Comparison of ENCODE assay signal across 15 cellular contexts in the genomic region with DNA sequence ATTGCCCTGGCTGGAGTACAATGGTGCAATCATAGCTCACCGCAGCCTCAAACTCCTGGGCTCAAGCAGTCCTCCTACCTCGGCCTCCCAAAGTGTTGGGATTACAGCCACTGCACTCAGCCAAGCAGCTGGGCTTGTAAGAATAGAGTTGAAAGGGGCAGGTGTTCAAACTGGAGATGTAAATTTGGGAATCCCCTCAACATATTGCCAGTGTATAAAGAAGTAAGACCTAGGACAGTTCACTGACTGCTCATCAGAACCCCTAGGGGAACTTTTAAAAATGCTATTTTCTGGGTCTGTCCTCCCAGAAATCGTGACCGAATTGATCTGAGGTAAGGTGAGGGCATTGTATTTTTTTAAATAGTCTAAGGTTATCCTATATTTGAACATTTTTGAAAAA.
"Had no signal": no experiment of that assay in that cellular context is flagged by ENCODE, and none has a peak within 500 bp of the region (broad histone marks: within the 10 kb centered on the region; RNA-seq: fewer than 3 reads in every experiment).

No MANE protein-coding gene starts in this region.

- H3K4me1 Mint-ChIP-seq: neural progenitor cell had no signal

- H3K4me1 ChIP-seq: neural progenitor cell, stomach, upper lobe of left lung had no signal

- H3K27me3 ChIP-seq: neural progenitor cell, stomach, testis, upper lobe of left lung had no signal

- H3K4me3 ChIP-seq: neural progenitor cell, stomach, testis, upper lobe of left lung had no signal

- H3K4me3 Mint-ChIP-seq: activated CD4-positive, alpha-beta T cell treated with anti-CD3 and anti-CD28 coated beads, Interleukin-2, amount 10 ng/mL, durations not matched to agents 7 days and 5 days; dendritic cell treated with granulocyte-macrophage colony-stimulating factor and Interleukin-4, amounts not matched to agents 40 ng/mL and 50 ng/mL, for 4 days; neural progenitor cell had no signal

- H3K27me3 Mint-ChIP-seq: activated CD4-positive, alpha-beta T cell treated with anti-CD3 and anti-CD28 coated beads, Interleukin-2, amount 10 ng/mL, durations not matched to agents 7 days and 5 days; dendritic cell treated with granulocyte-macrophage colony-stimulating factor and Interleukin-4, amounts not matched to agents 40 ng/mL and 50 ng/mL, for 4 days had no signal

- H3K9ac ChIP-seq: neural progenitor cell had no signal

- H3K27ac ChIP-seq: neural progenitor cell, stomach, testis, upper lobe of left lung had no signal

- DNase-seq: activated CD4-positive, alpha-beta T cell treated with anti-CD3 and anti-CD28 coated beads, Interleukin-2, amount 10 ng/mL, durations not matched to agents 7 days and 5 days; activated CD8-positive, alpha-beta memory T cell treated with anti-CD3 and anti-CD28 coated beads for 24 hours; activated naive CD4-positive, alpha-beta T cell treated with Interleukin-2 at 50 U/mL for 16 hours; aorta; effector memory CD4-positive, alpha-beta T cell; foreskin fibroblast; hippocampal formation; mammary epithelial cell; stimulated activated CD4-positive, alpha-beta T cell treated with anti-CD3 and anti-CD28 coated beads, Interleukin-1b, Interleukin-23, amount 100 ng/mL, for 48 hours; stomach; testis; upper lobe of left lung had no signal

- H3K9me3 ChIP-seq: stomach, testis, upper lobe of left lung had no signal

- ATAC-seq: left lobe of liver had no signal

- H3K27ac Mint-ChIP-seq: activated CD4-positive, alpha-beta T cell treated with anti-CD3 and anti-CD28 coated beads, Interleukin-2, amount 10 ng/mL, durations not matched to agents 7 days and 5 days; dendritic cell treated with granulocyte-macrophage colony-stimulating factor and Interleukin-4, amounts not matched to agents 40 ng/mL and 50 ng/mL, for 4 days; neural progenitor cell had no signal

- H3K9me3 Mint-ChIP-seq: activated CD4-positive, alpha-beta T cell treated with anti-CD3 and anti-CD28 coated beads, Interleukin-2, amount 10 ng/mL, durations not matched to agents 7 days and 5 days; dendritic cell treated with granulocyte-macrophage colony-stimulating factor and Interleukin-4, amounts not matched to agents 40 ng/mL and 50 ng/mL, for 4 days; neural progenitor cell had no signal

- H3K36me3 ChIP-seq: neural progenitor cell, stomach, upper lobe of left lung had no signal

- H3K36me3 Mint-ChIP-seq: neural progenitor cell had no signal
